9 cellular contexts compared by ENCODE assay signal in the genomic region with DNA sequence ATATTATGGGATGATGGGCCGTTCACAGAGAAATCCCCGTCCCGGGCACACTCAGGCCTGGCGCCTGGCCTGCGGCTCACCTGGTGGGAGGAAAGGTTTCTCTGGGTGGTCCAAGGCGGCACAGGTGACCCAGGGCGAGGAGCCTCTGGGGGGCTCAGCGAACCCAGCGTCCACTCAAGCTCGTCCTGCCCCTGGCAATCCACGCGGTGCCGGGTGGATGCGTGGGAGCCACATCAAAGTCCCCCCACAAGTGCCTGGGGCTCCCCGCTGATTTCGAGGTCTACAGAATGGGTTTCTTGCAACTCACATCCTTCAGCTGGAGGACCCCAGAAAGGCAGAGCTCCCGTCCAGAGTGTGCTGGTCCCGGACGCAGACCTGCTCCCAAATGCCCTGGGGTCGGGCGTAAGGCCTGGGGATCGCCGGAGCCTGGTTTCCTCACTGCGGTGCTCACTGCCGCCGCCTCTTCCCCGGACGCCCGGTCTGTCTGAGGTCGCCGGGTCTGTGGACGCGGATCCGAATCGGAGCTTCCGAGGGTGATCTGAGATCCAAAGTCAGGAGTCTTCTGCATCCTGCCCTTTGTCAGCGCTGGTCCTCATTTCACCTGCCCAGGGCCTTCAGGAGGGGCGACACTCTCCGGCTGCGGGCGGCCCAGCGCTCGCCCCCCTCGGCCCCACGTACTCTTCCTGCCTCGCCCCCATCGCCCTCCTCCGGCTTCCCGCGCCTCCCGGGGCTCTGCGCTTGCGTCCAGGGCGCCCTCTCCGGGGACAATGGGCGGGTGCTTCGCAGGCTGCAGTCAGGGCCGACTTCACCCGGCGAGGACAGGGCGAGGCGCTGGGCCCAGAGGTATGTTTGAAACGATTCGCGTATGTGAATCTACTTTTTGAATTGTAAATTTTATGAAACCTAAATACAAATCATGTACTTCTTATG.
A peak's percentile ranks its signal among the peaks of the same experiment; 100 is the strongest.
DNase-seq lines count a peak whose midpoint lies in the region; ATAC-seq lines count a peak whose summit lies in the region.
"Had no signal": no experiment of that assay in that cellular context is flagged by ENCODE, and none has a peak within 500 bp of the region (broad histone marks: within the 10 kb centered on the region; RNA-seq: fewer than 3 reads in every experiment).

No MANE protein-coding gene starts in this region.

- no peaks in the 10 kb centered on the region for H3K27me3 ChIP-seq in muscle layer of duodenum (ENCODE audit: low read depth, low read length)

- peak; percentile 32 to 57 for DNase-seq in activated CD8-positive, alpha-beta memory T cell treated with anti-CD3 and anti-CD28 coated beads for 1 hour (ENCODE audit: extremely low read depth in 1 of 2, low read depth in 1 of 2)
- DNase-seq in epidermal melanocyte (ENCODE audit: insufficient read length, low spot score), result peak; percentile 37
- peak; percentile 35 to 67 for DNase-seq in stimulated activated CD8-positive, alpha-beta memory T cell treated with anti-CD3 and anti-CD28 coated beads, Interleukin-7, amount 100 ng/mL, for 48 hours (ENCODE audit: extremely low read depth in 1 of 2, low read depth in 1 of 2)
- no peak for DNase-seq in NCI-H1417 treated with DMSO at 0.1 percent for 48 hours (lab: John Stamatoyannopoulos, UW)
- no peak for DNase-seq in NCI-H2227 (lab: John Stamatoyannopoulos, UW; ENCODE audit: unreplicated experiment)

- H3K4me3 ChIP-seq in muscle layer of duodenum (ENCODE audit: low read depth in 1 of 2, low read length in 2 of 2), result peak overlapping the region; percentile 63 to 67

- no peaks in the 10 kb centered on the region for H3K9me3 ChIP-seq in muscle layer of duodenum (ENCODE audit: control insufficient read depth in 1 of 2, low read length in 2 of 2)

- peak; percentile 79 for ATAC-seq in GM18907 (IDR thresholded peaks at IDR 0.05; ENCODE audit: unreplicated experiment)
- ATAC-seq in HG03378 (IDR thresholded peaks at IDR 0.05; ENCODE audit: unreplicated experiment), result peak; percentile 51

- H3K36me3 ChIP-seq in muscle layer of duodenum (ENCODE audit: control insufficient read depth in 1 of 2, insufficient read depth in 2 of 2, low read length in 2 of 2), result no peaks in the 10 kb centered on the region

- no peak overlapping the region for H3K27ac ChIP-seq in muscle layer of duodenum (ENCODE audit: low read length)
- H3K27ac ChIP-seq: epithelial cell of prostate had no signal

- no peaks in the 10 kb centered on the region for H3K4me1 ChIP-seq in muscle layer of duodenum (ENCODE audit: control insufficient read depth in 1 of 2, insufficient read depth in 2 of 2, low read length in 2 of 2)

Comparison
In these comparisons a context has a peak if more than half of its experiments do, and no peak if none do; other contexts are left out.
1. DNase-seq: peak in activated CD8-positive, alpha-beta memory T cell treated with anti-CD3 and anti-CD28 coated beads for 1 hour (2 of 2), epidermal melanocyte (single experiment) and stimulated activated CD8-positive, alpha-beta memory T cell treated with anti-CD3 and anti-CD28 coated beads, Interleukin-7, amount 100 ng/mL, for 48 hours (2 of 2); none in NCI-H1417 treated with DMSO at 0.1 percent for 48 hours (single experiment) and NCI-H2227 (single experiment).